17 cellular contexts compared by ENCODE assay signal in genomic region chr3:174581551-174581950, GRCh38.
DNase-seq lines count a peak whose midpoint lies in the region; FAIRE-seq and TF ChIP-seq lines count a peak whose summit lies in the region.
"Had no signal": no experiment of that assay in that cellular context is flagged by ENCODE, and none has a peak within 500 bp of the region (broad histone marks: within the 10 kb centered on the region; RNA-seq: fewer than 3 reads in every experiment).

No MANE protein-coding gene starts in this region.

- H2BK120ac ChIP-seq in mesendoderm (ENCODE audit: low read depth, low read length) (no peak overlapping the region), trophoblast cell (ENCODE audit: insufficient read depth, low read length, poor library complexity) (no peak overlapping the region)

- no peaks in the 10 kb centered on the region for H3K79me1 ChIP-seq in mesendoderm (ENCODE audit: low read length)
- H3K79me1 ChIP-seq in trophoblast cell (ENCODE audit: low read length), result no peaks in the 10 kb centered on the region

- CTCF ChIA-PET in activated CD4-positive, alpha-beta memory T cell treated with anti-CD3 and anti-CD28 coated beads, Interleukin-2, amount 10 ng/mL, durations not matched to agents 7 days and 5 days (lab: Charles Lee), result no interaction called here

- H3K36me3 ChIP-seq in bronchial epithelial cell (ENCODE audit: control insufficient read depth, insufficient read depth, low read length), result no peaks in the 10 kb centered on the region
- no peaks in the 10 kb centered on the region for H3K36me3 ChIP-seq in mesendoderm (ENCODE audit: control insufficient read depth, insufficient read depth, low read length)
- no peaks in the 10 kb centered on the region for H3K36me3 ChIP-seq in trophoblast cell (ENCODE audit: control insufficient read depth in 1 of 2, insufficient read depth in 2 of 2, low read length in 2 of 2)
- H3K36me3 ChIP-seq: HAP-1 had no signal

- no peak overlapping the region for H3K4me3 Mint-ChIP-seq in activated CD4-positive, alpha-beta memory T cell treated with anti-CD3 and anti-CD28 coated beads, Interleukin-2, amount 10 ng/mL, durations not matched to agents 7 days and 5 days
- H3K4me3 Mint-ChIP-seq: CD4-positive, alpha-beta memory T cell had no signal

- no peak overlapping the region for H2BK12ac ChIP-seq in trophoblast cell (ENCODE audit: low read length)

- H2AFZ ChIP-seq in trophoblast cell (ENCODE audit: insufficient read depth, low read length, poor library complexity), result no peak overlapping the region

- H4K8ac ChIP-seq in mesendoderm (ENCODE audit: low read depth, low read length), result no peak overlapping the region
- no peak overlapping the region for H4K8ac ChIP-seq in trophoblast cell (ENCODE audit: low read depth, low read length)

- H3K4me1 ChIP-seq in mesendoderm (ENCODE audit: control insufficient read depth, low read depth, low read length) (no peaks in the 10 kb centered on the region), trophoblast cell (ENCODE audit: control insufficient read depth in 1 of 2, insufficient read depth in 2 of 2, low read length in 2 of 2) (no peaks in the 10 kb centered on the region)

- H4K91ac ChIP-seq in trophoblast cell (ENCODE audit: low read depth, low read length), result no peak overlapping the region

- peaks cover 3% of the 10 kb centered on the region for H3K9me3 Mint-ChIP-seq in activated CD4-positive, alpha-beta memory T cell treated with anti-CD3 and anti-CD28 coated beads, Interleukin-2, amount 10 ng/mL, durations not matched to agents 7 days and 5 days

- no peak overlapping the region for H3K23ac ChIP-seq in mesendoderm (ENCODE audit: low read length)
- no peak overlapping the region for H3K23ac ChIP-seq in trophoblast cell (ENCODE audit: low read length)

- POLR2A ChIA-PET in activated CD4-positive, alpha-beta memory T cell treated with anti-CD3 and anti-CD28 coated beads, Interleukin-2, amount 10 ng/mL, durations not matched to agents 7 days and 5 days (lab: Charles Lee), result no interaction called here

- H3K56ac ChIP-seq in mesendoderm (ENCODE audit: low read length), result no peak overlapping the region

- H3K27me3 ChIP-seq in bronchial epithelial cell (ENCODE audit: control insufficient read depth, insufficient read depth, low read length), result no peaks in the 10 kb centered on the region
- no peaks in the 10 kb centered on the region for H3K27me3 ChIP-seq in mesendoderm (ENCODE audit: insufficient read depth, low read length, poor library complexity)
- no peaks in the 10 kb centered on the region for H3K27me3 ChIP-seq in trophoblast cell (ENCODE audit: insufficient read depth, low read length)

- 100% methylated on average over 1 of the region's 5 CpGs for WGBS in mesendoderm (ENCODE audit: extremely low coverage, insufficient coverage, low lambda C conversion rate)
- no CpG with 5 or more reads among the region's 5 CpGs for WGBS in trophoblast cell (ENCODE audit: extremely low coverage, insufficient coverage, insufficient read length)

- H3K14ac ChIP-seq in trophoblast cell (ENCODE audit: low read length), result no peak overlapping the region

- FAIRE-seq in bronchial epithelial cell (lab: Jason Lieb, UNC), result no peak
- FAIRE-seq in D721Med (lab: Jason Lieb, UNC), result no peak

- H3K79me2 ChIP-seq in mesendoderm (ENCODE audit: control insufficient read depth, insufficient read depth, low read length) (no peaks in the 10 kb centered on the region), trophoblast cell (ENCODE audit: control insufficient read depth, insufficient read depth, low read length, poor library complexity) (no peaks in the 10 kb centered on the region)

- no peak overlapping the region for H3K4me2 ChIP-seq in mesendoderm (ENCODE audit: low read length)
- no peak overlapping the region for H3K4me2 ChIP-seq in trophoblast cell (ENCODE audit: low read length)

- H3K4ac ChIP-seq in mesendoderm (ENCODE audit: low read depth, low read length) (no peak overlapping the region), trophoblast cell (ENCODE audit: low read depth, low read length) (no peak overlapping the region)

- H2AK5ac ChIP-seq in mesendoderm (ENCODE audit: low read length) (no peak overlapping the region), trophoblast cell (ENCODE audit: low read length) (no peak overlapping the region)

- no peak overlapping the region for H4K12ac ChIP-seq in trophoblast cell (ENCODE audit: low read depth, low read length)

- DNase-seq in ELR (ENCODE audit: low read depth) (peak; percentile 25), LHCN-M2 (ENCODE audit: low read depth) (peak; percentile 3), bronchial epithelial cell (ENCODE audit: low read depth) (peak; percentile 11), mesendoderm (peak; percentile 23), trophoblast cell (no peak), D721Med (ENCODE audit: insufficient read length, low spot score) (no peak)
- no peak for DNase-seq in activated CD4-positive, alpha-beta memory T cell treated with anti-CD3 and anti-CD28 coated beads, Interleukin-2, amount 10 ng/mL, durations not matched to agents 7 days and 5 days
- DNase-seq: Calu3; CD4-positive, alpha-beta memory T cell; DND-41; KBM-7; NCI-H1048; NCI-H1436 treated with DMSO at 0.1 percent for 48 hours; NCI-H2081; NCI-H774 had no signal

- H3K9ac ChIP-seq in mesendoderm (ENCODE audit: low read length), result no peak overlapping the region
- H3K9ac ChIP-seq in trophoblast cell (ENCODE audit: low read length), result no peak overlapping the region

- H2BK5ac ChIP-seq in mesendoderm (ENCODE audit: low read length) (no peak overlapping the region), trophoblast cell (ENCODE audit: low read depth, low read length, poor library complexity) (no peak overlapping the region)

- H3K27ac Mint-ChIP-seq in activated CD4-positive, alpha-beta memory T cell treated with anti-CD3 and anti-CD28 coated beads, Interleukin-2, amount 10 ng/mL, durations not matched to agents 7 days and 5 days, result no peak overlapping the region
- H3K27ac Mint-ChIP-seq: CD4-positive, alpha-beta memory T cell had no signal

- H3K27me3 Mint-ChIP-seq in activated CD4-positive, alpha-beta memory T cell treated with anti-CD3 and anti-CD28 coated beads, Interleukin-2, amount 10 ng/mL, durations not matched to agents 7 days and 5 days, result no peaks in the 10 kb centered on the region
- H3K27me3 Mint-ChIP-seq: CD4-positive, alpha-beta memory T cell had no signal

- H2BK15ac ChIP-seq in mesendoderm (replicated peaks; ENCODE audit: low read depth), result no peak overlapping the region

- H4K5ac ChIP-seq in mesendoderm (ENCODE audit: low read length), result no peak overlapping the region

- no peaks in the 10 kb centered on the region for H3K36me3 Mint-ChIP-seq in activated CD4-positive, alpha-beta memory T cell treated with anti-CD3 and anti-CD28 coated beads, Interleukin-2, amount 10 ng/mL, durations not matched to agents 7 days and 5 days (ENCODE audit: low read depth)
- H3K36me3 Mint-ChIP-seq: CD4-positive, alpha-beta memory T cell had no signal

- H3K18ac ChIP-seq in mesendoderm (ENCODE audit: low read length) (no peak overlapping the region), trophoblast cell (ENCODE audit: low read length) (no peak overlapping the region)

- no peaks in the 10 kb centered on the region for H3K4me1 Mint-ChIP-seq in activated CD4-positive, alpha-beta memory T cell treated with anti-CD3 and anti-CD28 coated beads, Interleukin-2, amount 10 ng/mL, durations not matched to agents 7 days and 5 days
- H3K4me1 Mint-ChIP-seq: CD4-positive, alpha-beta memory T cell had no signal

- TF ChIP-seq CTCF in bronchial epithelial cell (IDR thresholded peaks at IDR 0.05; ENCODE audit: insufficient read depth, low read length, severe bottlenecking) (no peak), D721Med (IDR thresholded peaks at IDR 0.05; ENCODE audit: insufficient read depth, missing control alignments) (no peak)

- H3K9me3 ChIP-seq in trophoblast cell (ENCODE audit: insufficient read depth, low read depth, low read length), result no peaks in the 10 kb centered on the region
- H3K9me3 ChIP-seq: HAP-1 had no signal

- H3K27ac ChIP-seq in mesendoderm (ENCODE audit: low read depth, low read length) (no peak overlapping the region), trophoblast cell (ENCODE audit: low read depth, low read length) (no peak overlapping the region)
- H3K27ac ChIP-seq: SK-N-MC had no signal

- H3K4me3 ChIP-seq in bronchial epithelial cell (ENCODE audit: low read depth, low read length), result no peak overlapping the region
- H3K4me3 ChIP-seq in mesendoderm (ENCODE audit: low read length), result no peak overlapping the region
- H3K4me3 ChIP-seq in trophoblast cell (ENCODE audit: low read depth, low read length), result no peak overlapping the region
- H3K4me3 ChIP-seq: HAP-1, SK-N-MC had no signal

Comparison
In these comparisons a context has a peak if more than half of its experiments do, and no peak if none do; other contexts are left out.
1. DNase-seq: peak in ELR (single experiment), LHCN-M2 (single experiment), bronchial epithelial cell (single experiment) and mesendoderm (single experiment); none in activated CD4-positive, alpha-beta memory T cell treated with anti-CD3 and anti-CD28 coated beads, Interleukin-2, amount 10 ng/mL, durations not matched to agents 7 days and 5 days (single experiment), trophoblast cell (0 of 2) and D721Med (single experiment).